8 cellular contexts compared by ENCODE assay signal in genomic region chr2:26768759-26769500, GRCh38. TPM values are rescaled to one million over a fixed set of nuclear protein-coding genes. Genes with fewer than 3 reads are reported as not detected.
A peak's percentile ranks its signal among the peaks of the same experiment; 100 is the strongest.
DNase-seq lines count a peak whose midpoint lies in the region; ATAC-seq and TF ChIP-seq lines count a peak whose summit lies in the region.

No MANE protein-coding gene starts in this region.

- TF ChIP-seq POLR2A in esophagus squamous epithelium (IDR thresholded peaks at IDR 0.05), result peak in 1 of 4 donors; percentile 57

- DNase-seq in Caki2 (ENCODE audit: low read depth) (peak; percentile 78), RPMI7951 (ENCODE audit: low read depth) (peak; percentile 45), esophagus squamous epithelium (lab: John Stamatoyannopoulos, UW) (peak; percentile 30), omental fat pad (ENCODE audit: low spot score) (peak; percentile 46), NCI-H510A treated with DMSO at 0.1 percent for 48 hours (lab: John Stamatoyannopoulos, UW) (no peak), NK-92 (lab: John Stamatoyannopoulos, UW; ENCODE audit: unreplicated experiment) (no peak)

- H3K4me3 ChIP-seq in esophagus squamous epithelium, result peak overlapping the region in 2 of 4 donors; percentile 1 to 16

- no peaks in the 10 kb centered on the region for H3K27me3 ChIP-seq in esophagus squamous epithelium

- peak overlapping the region; percentile 87 to 98 (median 94) for H3K27ac ChIP-seq in esophagus squamous epithelium

- H3K36me3 ChIP-seq in esophagus squamous epithelium, result peaks cover 0 to 7% (median 0%) of the 10 kb centered on the region in 3 donors

- intact Hi-C loops in esophagus squamous epithelium (cut with DNase I), result no loop called here

- 37 to 100% methylated on average over 3 to 5 of the region's 14 CpGs for WGBS in esophagus squamous epithelium, 2 donors

- H3K4me1 ChIP-seq in esophagus squamous epithelium, result peaks cover 76 to 96% (median 83%) of the 10 kb centered on the region in 3 donors

- ATAC-seq in omental fat pad (ENCODE audit: low FRiP score) (peak; percentile 59), HG02970 (IDR thresholded peaks at IDR 0.05; ENCODE audit: low FRiP score, unreplicated experiment) (no peak), HG02973 (IDR thresholded peaks at IDR 0.05; ENCODE audit: unreplicated experiment) (no peak)

- in situ Hi-C loops in Caki2 (cut with HindIII; ENCODE audit: low pct_unique_long_range_greater_than_20kb, low sequenced_read_pairs), result loop anchor here (25.0 kb wide), 1 partner anchor 182 kb away; no protein-coding TSS in a partner anchor

- TF ChIP-seq CTCF in esophagus squamous epithelium (IDR thresholded peaks at IDR 0.05) (no peak), omental fat pad (IDR thresholded peaks at IDR 0.05) (no peak)

- no peaks in the 10 kb centered on the region for H3K9me3 ChIP-seq in esophagus squamous epithelium

RNA-seq across cellular contexts. Expression of gene SLC35F6, which starts 4.8 kb away (rescaled TPM):
- total RNA-seq in Caki2 (2014; rRNA removed; shearing (Covaris generic); ENCODE audit: low replicate concordance), result 59.5 and 61.8 TPM in 2 replicates
- 25.6 and 28.5 TPM in 2 replicates for total RNA-seq in RPMI7951 (2014; rRNA removed; shearing (Covaris generic))
- total RNA-seq in esophagus squamous epithelium, result 10 to 100 TPM; 39.6 to 61.4 (median 48.0) TPM
- total RNA-seq in omental fat pad, result 10 to 100 TPM; 43.0 to 84.9 (median 57.7) TPM

RNA-seq across cellular contexts. Expression of gene CENPA, which starts 16.9 kb away (rescaled TPM):
- 23.2 and 49.5 TPM in 2 replicates for total RNA-seq in Caki2 (2014; rRNA removed; shearing (Covaris generic); ENCODE audit: low replicate concordance)
- total RNA-seq in RPMI7951 (2014; rRNA removed; shearing (Covaris generic)), result 67.8 and 82.6 TPM in 2 replicates
- 10 to 100 TPM in 1 of 4 donors, 1 to 10 TPM in 3; 3.4 to 12.4 (median 5.0) TPM for total RNA-seq in esophagus squamous epithelium
- total RNA-seq in omental fat pad, result 1 to 10 TPM in 1 of 4 donors, under 1 TPM in 1, not detected in 2; 0.46 to 1.1 TPM

Comparison
In these comparisons a context has a peak if more than half of its experiments do, and no peak if none do; other contexts are left out.
1. DNase-seq: peak in Caki2 (single experiment), RPMI7951 (single experiment), esophagus squamous epithelium (single experiment) and omental fat pad (single experiment); none in NCI-H510A treated with DMSO at 0.1 percent for 48 hours (single experiment) and NK-92 (single experiment).